ENCODE assay signal across 23 cellular contexts in the genomic region with DNA sequence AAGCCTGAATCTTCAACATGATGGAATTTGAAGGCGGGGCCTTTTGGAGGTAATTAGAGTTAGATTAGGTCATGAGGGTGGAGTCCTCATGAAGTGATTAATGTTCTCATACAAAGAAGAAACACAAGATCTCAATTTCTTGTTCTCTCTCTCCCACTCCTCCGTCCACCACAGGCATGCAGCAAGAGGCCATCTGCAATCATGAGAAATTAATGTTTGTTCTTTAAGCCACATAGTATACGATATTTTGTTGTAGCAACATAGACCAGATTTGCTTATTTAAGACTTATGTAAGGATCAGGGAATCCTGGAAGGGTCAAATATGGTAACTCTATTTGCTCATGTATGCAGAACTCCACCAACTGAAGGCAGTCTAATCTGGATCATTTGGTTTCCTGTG.
A peak's percentile ranks its signal among the peaks of the same experiment; 100 is the strongest.
DNase-seq lines count a peak whose midpoint lies in the region; ATAC-seq and TF ChIP-seq lines count a peak whose summit lies in the region.
"Had no signal": no experiment of that assay in that cellular context is flagged by ENCODE, and none has a peak within 500 bp of the region (broad histone marks: within the 10 kb centered on the region; RNA-seq: fewer than 3 reads in every experiment).

No MANE protein-coding gene starts in this region.

- BruUV-seq in mammary epithelial cell (replicated peaks; lab: Mats Ljungman, UMichigan) = no TSS peak
- BruUV-seq in MCF 10A (replicated peaks; lab: Mats Ljungman, UMichigan) = no TSS peak

- H3K9ac ChIP-seq in mammary epithelial cell (ENCODE audit: insufficient read depth, low read length) = no peak overlapping the region
- H3K9ac ChIP-seq: parathyroid adenoma had no signal

- WGBS in mammary epithelial cell (ENCODE audit: low coverage, missing lambda C conversion rate) = 94% methylated on average over 3 of the region's 3 CpGs

- no peaks in the 10 kb centered on the region for H4K20me1 ChIP-seq in mammary epithelial cell (ENCODE audit: insufficient read depth, low read length)

- no peak for TF ChIP-seq CTCF in mammary epithelial cell (conservative IDR thresholded peaks at IDR 0.05 in 1 of 2, IDR thresholded peaks at IDR 0.05 in 1 of 2; ENCODE audit: extremely low read depth in 1 of 2, insufficient read depth in 1 of 2, low read depth in 1 of 2, low read length in 2 of 2)
- no peak for TF ChIP-seq CTCF in MCF 10A (IDR thresholded peaks at IDR 0.05; ENCODE audit: unreplicated experiment)
- no peak for TF ChIP-seq CTCF in fibroblast of villous mesenchyme (IDR thresholded peaks at IDR 0.05; ENCODE audit: insufficient read depth, low read depth, low read length)
- no peak for TF ChIP-seq CTCF in type B pancreatic cell (conservative IDR thresholded peaks at IDR 0.05)
- TF ChIP-seq CTCF in WERI-Rb-1 (IDR thresholded peaks at IDR 0.05; ENCODE audit: low read depth, low read length) = no peak

- no peaks in the 10 kb centered on the region for H3K4me1 ChIP-seq in mammary epithelial cell (ENCODE audit: insufficient read depth, low read length)
- H3K4me1 ChIP-seq: esophagus squamous epithelium, parathyroid adenoma had no signal

- H2AFZ ChIP-seq in mammary epithelial cell (ENCODE audit: low read depth, low read length) = no peak overlapping the region
- H2AFZ ChIP-seq: parathyroid adenoma had no signal

- no peak overlapping the region for H3K4me2 ChIP-seq in mammary epithelial cell (ENCODE audit: insufficient read depth, low read depth, low read length)

- H3K4me1 Mint-ChIP-seq in MCF 10A (ENCODE audit: insufficient read depth, unreplicated experiment) (peaks cover 8% of the 10 kb centered on the region), type B pancreatic cell (ENCODE audit: unreplicated experiment) (peaks cover 50% of the 10 kb centered on the region)
- H3K4me1 Mint-ChIP-seq in activated T-helper 17 cell treated with anti-CD3 and anti-CD28 coated beads, Interleukin-2, amount 50 U/mL, for 72 hours = no peaks in the 10 kb centered on the region
- H3K4me1 Mint-ChIP-seq: central memory CD8-positive, alpha-beta T cell; memory B cell; naive thymus-derived CD8-positive, alpha-beta T cell had no signal

- H3K4me3 Mint-ChIP-seq in MCF 10A (ENCODE audit: unreplicated experiment) = no peak overlapping the region
- no peak overlapping the region for H3K4me3 Mint-ChIP-seq in type B pancreatic cell
- no peak overlapping the region for H3K4me3 Mint-ChIP-seq in activated T-helper 17 cell treated with anti-CD3 and anti-CD28 coated beads, Interleukin-2, amount 50 U/mL, for 72 hours
- H3K4me3 Mint-ChIP-seq: central memory CD8-positive, alpha-beta T cell; memory B cell; naive thymus-derived CD8-positive, alpha-beta T cell had no signal

- intact Hi-C loops in mammary epithelial cell (cut with micrococcal nuclease) (no loop called here), MCF 10A (cut with micrococcal nuclease) (no loop called here)

- H3K36me3 ChIP-seq in mammary epithelial cell (ENCODE audit: insufficient read depth, low read length) (no peaks in the 10 kb centered on the region), WERI-Rb-1 (no peaks in the 10 kb centered on the region)
- H3K36me3 ChIP-seq: esophagus squamous epithelium had no signal

- dilution Hi-C loops in mammary epithelial cell (cut with HindIII; ENCODE audit: low sequenced_read_pairs) = no loop called here

- no peak overlapping the region for H3K4me3 ChIP-seq in mammary epithelial cell (replicated peaks in 1 of 3; ENCODE audit: insufficient read depth in 1 of 3, low read depth in 2 of 3, low read length in 3 of 3)
- no peak overlapping the region for H3K4me3 ChIP-seq in fibroblast of villous mesenchyme (ENCODE audit: low read depth, low read length)
- H3K4me3 ChIP-seq in WERI-Rb-1 (ENCODE audit: low read depth, low read length) = no peak overlapping the region
- H3K4me3 ChIP-seq: esophagus squamous epithelium, K562, skin epidermis had no signal

- in situ Hi-C loops in mammary epithelial cell (cut with MboI; ENCODE audit: low sequenced_read_pairs in 2 of 2) = no loop called here

- H3K9me3 Mint-ChIP-seq in MCF 10A (ENCODE audit: unreplicated experiment) (no peaks in the 10 kb centered on the region), type B pancreatic cell (peaks cover 9% of the 10 kb centered on the region)
- H3K9me3 Mint-ChIP-seq in activated T-helper 17 cell treated with anti-CD3 and anti-CD28 coated beads, Interleukin-2, amount 50 U/mL, for 72 hours = no peaks in the 10 kb centered on the region
- H3K9me3 Mint-ChIP-seq: activated T-helper 2 cell treated with anti-CD3 and anti-CD28 coated beads, Interferon-gamma antibody, Interleukin-2, Interleukin-4, amounts not matched to agents 10 μg/mL and 5 μg/mL and 100 μg/mL, durations not matched to agents 14 hours and 24 hours and 36 hours; central memory CD8-positive, alpha-beta T cell had no signal

- H3K9me3 ChIP-seq in mammary epithelial cell (replicated peaks; ENCODE audit: insufficient read depth, low read length) (no peaks in the 10 kb centered on the region), WERI-Rb-1 (ENCODE audit: severe bottlenecking) (no peaks in the 10 kb centered on the region)
- H3K9me3 ChIP-seq: esophagus squamous epithelium had no signal

- H3K27me3 Mint-ChIP-seq in MCF 10A (ENCODE audit: insufficient read depth, unreplicated experiment) (no peaks in the 10 kb centered on the region), type B pancreatic cell (no peaks in the 10 kb centered on the region)
- no peaks in the 10 kb centered on the region for H3K27me3 Mint-ChIP-seq in activated T-helper 17 cell treated with anti-CD3 and anti-CD28 coated beads, Interleukin-2, amount 50 U/mL, for 72 hours
- H3K27me3 Mint-ChIP-seq: central memory CD8-positive, alpha-beta T cell had no signal

- POLR2A ChIA-PET in MCF 10A (lab: Yijun Ruan, JAX) = interaction anchor here (0.8 kb wide), 1 partner anchor 66 kb away, joined by 3 read pairs; no protein-coding TSS in a partner anchor

- H3K79me2 ChIP-seq in mammary epithelial cell (ENCODE audit: insufficient read depth, low read length) = no peaks in the 10 kb centered on the region
- H3K79me2 ChIP-seq: parathyroid adenoma had no signal

- H3K27me3 ChIP-seq in mammary epithelial cell (ENCODE audit: insufficient read depth, low read length) = no peaks in the 10 kb centered on the region
- H3K27me3 ChIP-seq in WERI-Rb-1 (ENCODE audit: insufficient read depth, low read depth, severe bottlenecking) = no peaks in the 10 kb centered on the region
- H3K27me3 ChIP-seq: esophagus squamous epithelium had no signal

- CTCF ChIA-PET in mammary epithelial cell (lab: Charles Lee; ENCODE audit: low non-redundant PET) = no interaction called here
- CTCF ChIA-PET in MCF 10A (lab: Yijun Ruan, JAX) = no interaction called here

- peak; percentile 69 for DNase-seq in mammary epithelial cell
- DNase-seq in MCF 10A (ENCODE audit: unreplicated experiment) = no peak
- DNase-seq in astrocyte of the hippocampus (ENCODE audit: low read depth, low spot score) = peak; percentile 36
- DNase-seq in fibroblast of villous mesenchyme (ENCODE audit: low read depth) = peak; percentile 97
- no peak for DNase-seq in type B pancreatic cell (ENCODE audit: extremely low spot score, unreplicated experiment)
- DNase-seq in WERI-Rb-1 = no peak
- DNase-seq: 8988T; activated CD4-positive, alpha-beta T cell treated with anti-CD3 and anti-CD28 coated beads for 4 hours; esophagus squamous epithelium; naive thymus-derived CD8-positive, alpha-beta T cell; NCI-H1092; NCI-H2081; NCI-H510A; SHP77; stimulated activated CD4-positive, alpha-beta T cell treated with anti-CD3 and anti-CD28 coated beads, Interleukin-4, amount 100 ng/mL, for 1 hour had no signal

- H3K27ac Mint-ChIP-seq in MCF 10A (ENCODE audit: low read depth, unreplicated experiment) = no peak overlapping the region
- H3K27ac Mint-ChIP-seq in type B pancreatic cell = peak overlapping the region; percentile 60
- no peak overlapping the region for H3K27ac Mint-ChIP-seq in activated T-helper 17 cell treated with anti-CD3 and anti-CD28 coated beads, Interleukin-2, amount 50 U/mL, for 72 hours
- H3K27ac Mint-ChIP-seq: activated T-helper 2 cell treated with anti-CD3 and anti-CD28 coated beads, Interferon-gamma antibody, Interleukin-2, Interleukin-4, amounts not matched to agents 10 μg/mL and 5 μg/mL and 100 μg/mL, durations not matched to agents 14 hours and 24 hours and 36 hours; memory B cell; naive thymus-derived CD8-positive, alpha-beta T cell had no signal

- H3K36me3 Mint-ChIP-seq in MCF 10A (ENCODE audit: insufficient read depth, unreplicated experiment) = no peaks in the 10 kb centered on the region
- no peaks in the 10 kb centered on the region for H3K36me3 Mint-ChIP-seq in type B pancreatic cell
- no peaks in the 10 kb centered on the region for H3K36me3 Mint-ChIP-seq in activated T-helper 17 cell treated with anti-CD3 and anti-CD28 coated beads, Interleukin-2, amount 50 U/mL, for 72 hours (ENCODE audit: low read depth)
- H3K36me3 Mint-ChIP-seq: memory B cell; naive thymus-derived CD8-positive, alpha-beta T cell had no signal

- H3K27ac ChIP-seq in mammary epithelial cell (ENCODE audit: insufficient read depth, low read depth, low read length) (no peak overlapping the region), WERI-Rb-1 (no peak overlapping the region)
- H3K27ac ChIP-seq: esophagus squamous epithelium, parathyroid adenoma, skin epidermis had no signal

- no peak for ATAC-seq in activated T-helper 17 cell treated with anti-CD3 and anti-CD28 coated beads, Interleukin-2, amount 50 U/mL, for 72 hours (replicated peaks)
- ATAC-seq in GM19328 (IDR thresholded peaks at IDR 0.05; ENCODE audit: unreplicated experiment) = no peak
- ATAC-seq: K562; naive thymus-derived CD8-positive, alpha-beta T cell had no signal

Comparison
In these comparisons a context has a peak if more than half of its experiments do, and no peak if none do; other contexts are left out.
1. DNase-seq: peak in mammary epithelial cell (single experiment), astrocyte of the hippocampus (single experiment) and fibroblast of villous mesenchyme (single experiment); none in MCF 10A (single experiment), type B pancreatic cell (single experiment) and WERI-Rb-1 (single experiment).